Comparison of ENCODE assay signal across 34 cellular contexts in genomic region chr18:27952741-27953140, GRCh38.
"Had no signal": no experiment of that assay in that cellular context is flagged by ENCODE, and none has a peak within 500 bp of the region (broad histone marks: within the 10 kb centered on the region; RNA-seq: fewer than 3 reads in every experiment).

No MANE protein-coding gene starts in this region.

- H3K4me1 ChIP-seq: adrenal gland had no signal

- H3K4me3 ChIP-seq: adrenal gland, MG63 had no signal

- H3K4me3 Mint-ChIP-seq: activated B cell treated with CpG ODN at 0.5 μM for 24 hours; activated CD4-positive, alpha-beta memory T cell treated with anti-CD3 and anti-CD28 coated beads for 36 hours; activated naive CD4-positive, alpha-beta T cell treated with anti-CD3 and anti-CD28 coated beads for 36 hours; activated T-cell treated with anti-CD3 and anti-CD28 coated beads, Interleukin-2, amount 50 U/mL, for 4 hours; activated T-helper 1 cell treated with anti-CD3 and anti-CD28 coated beads, Interleukin-12 subunit alpha, Interleukin-12 subunit beta, Interleukin-2, Interleukin-4 antibody, amounts not matched to agents 30 ng/mL and 10 ng/mL and 1 ng/mL, durations not matched to agents 14 hours and 24 hours and 36 hours; central memory CD8-positive, alpha-beta T cell had no signal

- H3K27ac ChIP-seq: adrenal gland, brain microvascular endothelial cell, VCaP had no signal

- H3K27me3 Mint-ChIP-seq: activated B cell treated with CpG ODN at 0.5 μM for 24 hours; activated CD4-positive, alpha-beta memory T cell treated with anti-CD3 and anti-CD28 coated beads for 36 hours; central memory CD8-positive, alpha-beta T cell had no signal

- ATAC-seq: activated naive CD4-positive, alpha-beta T cell treated with anti-CD3 and anti-CD28 coated beads, Interleukin-2, amount 50 U/mL, for 72 hours; activated T-cell treated with anti-CD3 and anti-CD28 coated beads, Interleukin-2, amount 50 U/mL, for 4 hours; Panc1; Right ventricle myocardium inferior; SK-N-SH treated with all-trans-retinoic acid at 6 μM for 48 hours had no signal

- DNase-seq: activated B cell treated with CpG ODN at 0.5 μM for 24 hours; activated CD4-positive, alpha-beta memory T cell treated with anti-CD3 and anti-CD28 coated beads for 36 hours; activated CD4-positive, alpha-beta T cell treated with anti-CD3 and anti-CD28 coated beads for 4 hours; activated CD4-positive, alpha-beta T cell treated with anti-CD3 and anti-CD28 coated beads, Interleukin-2, amount 50 U/mL, for 1 hour; activated CD4-positive, CD25-positive, alpha-beta regulatory T cell treated with anti-CD3 and anti-CD28 coated beads, Interleukin-2, amount 50 U/mL, for 72 hours; activated CD8-positive, alpha-beta memory T cell treated with anti-CD3 and anti-CD28 coated beads, Interleukin-2, amount 50 U/mL, for 4 hours; activated gamma-delta T cell treated with Interleukin-2 at 50 U/mL for 16 hours; activated naive CD4-positive, alpha-beta T cell treated with anti-CD3 and anti-CD28 coated beads for 36 hours; activated T-cell treated with anti-CD3 and anti-CD28 coated beads for 4 hours; activated T-cell treated with anti-CD3 and anti-CD28 coated beads, Interleukin-2, amount 50 U/mL, for 4 hours; adrenal gland; aorta; brain microvascular endothelial cell; Karpas-422; MG63; MV-4-11; NCI-H1092; NCI-H1436 treated with DMSO at 0.1 percent for 48 hours; NCI-H1694 treated with DMSO at 0.1 percent for 48 hours; NCI-H2029; NCI-H345; NCI-H524 treated with DMSO at 0.1 percent for 48 hours; RPMI8226; SIG-M5; T-helper 1 cell; T-helper 2 cell; T-helper 9 cell had no signal

- H3K36me3 Mint-ChIP-seq: activated CD4-positive, alpha-beta memory T cell treated with anti-CD3 and anti-CD28 coated beads for 36 hours; activated naive CD4-positive, alpha-beta T cell treated with anti-CD3 and anti-CD28 coated beads, Interleukin-2, amount 50 U/mL, for 72 hours had no signal

- H3K9me3 Mint-ChIP-seq: activated T-helper 1 cell treated with anti-CD3 and anti-CD28 coated beads, Interleukin-12 subunit alpha, Interleukin-12 subunit beta, Interleukin-2, Interleukin-4 antibody, amounts not matched to agents 30 ng/mL and 10 ng/mL and 1 ng/mL, durations not matched to agents 14 hours and 24 hours and 36 hours; central memory CD8-positive, alpha-beta T cell had no signal

- H3K27ac Mint-ChIP-seq: activated B cell treated with CpG ODN at 0.5 μM for 24 hours; activated CD4-positive, alpha-beta memory T cell treated with anti-CD3 and anti-CD28 coated beads for 36 hours; activated naive CD4-positive, alpha-beta T cell treated with anti-CD3 and anti-CD28 coated beads for 36 hours; activated naive CD4-positive, alpha-beta T cell treated with anti-CD3 and anti-CD28 coated beads, Interleukin-2, amount 50 U/mL, for 72 hours; activated T-helper 1 cell treated with anti-CD3 and anti-CD28 coated beads, Interleukin-12 subunit alpha, Interleukin-12 subunit beta, Interleukin-2, Interleukin-4 antibody, amounts not matched to agents 30 ng/mL and 10 ng/mL and 1 ng/mL, durations not matched to agents 14 hours and 24 hours and 36 hours had no signal

- H3K4me1 Mint-ChIP-seq: activated B cell treated with CpG ODN at 0.5 μM for 24 hours; central memory CD8-positive, alpha-beta T cell had no signal

- H3K27me3 ChIP-seq: adrenal gland, brain microvascular endothelial cell, MG63 had no signal

- H3K36me3 ChIP-seq: adrenal gland, MG63 had no signal

- H3K9me3 ChIP-seq: adrenal gland, MG63 had no signal
